4 cellular contexts compared by ENCODE assay signal in genomic region chr17:18721775-18722547, GRCh38. TPM values are rescaled to one million over a fixed set of nuclear protein-coding genes. Genes with fewer than 3 reads are reported as not detected.
"Had no signal": no experiment of that assay in that cellular context is flagged by ENCODE, and none has a peak within 500 bp of the region (broad histone marks: within the 10 kb centered on the region; RNA-seq: fewer than 3 reads in every experiment).

No MANE protein-coding gene starts in this region.

RNA-seq across cellular contexts. Expression of gene FBXW10, which starts 21.9 kb away (rescaled TPM):
- total RNA-seq: activated CD4-positive, alpha-beta T cell treated with anti-CD3 and anti-CD28 coated beads, Interleukin-2, amount 10 ng/mL, durations not matched to agents 7 days and 5 days; naive thymus-derived CD8-positive, alpha-beta T cell; T-helper 2 cell treated with Interferon-gamma antibody and Interleukin-4, amounts not matched to agents 100 ng/mL and 5 ng/mL, for 36 hours had no signal
- polyA plus RNA-seq: immature natural killer cell; naive thymus-derived CD8-positive, alpha-beta T cell had no signal
